Comparison of ENCODE assay signal across 9 cellular contexts in genomic region chr2:85541262-85541661, GRCh38. TPM values are rescaled to one million over a fixed set of nuclear protein-coding genes. Genes with fewer than 3 reads are reported as not detected.
DNase-seq lines count a peak whose midpoint lies in the region; ATAC-seq and TF ChIP-seq lines count a peak whose summit lies in the region.
"Had no signal": no experiment of that assay in that cellular context is flagged by ENCODE, and none has a peak within 500 bp of the region (broad histone marks: within the 10 kb centered on the region; RNA-seq: fewer than 3 reads in every experiment).

No MANE protein-coding gene starts in this region.

- peaks cover 44% of the 10 kb centered on the region for H3K4me1 ChIP-seq in DND-41 (ENCODE audit: insufficient read depth, low read length)
- H3K4me1 ChIP-seq in Panc1 (ENCODE audit: control insufficient read depth, insufficient read depth, low read length) = peaks cover 56% of the 10 kb centered on the region

- no peaks in the 10 kb centered on the region for H3K9me3 Mint-ChIP-seq in progenitor cell of endocrine pancreas (ENCODE audit: low read depth)

- no peak overlapping the region for H3K27ac Mint-ChIP-seq in progenitor cell of endocrine pancreas

- POLR2A ChIA-PET in Panc1 (lab: Charles Lee) = interaction anchor here (0.7 kb wide), 1 partner anchor 111 kb away, joined by 4 read pairs; no protein-coding TSS in a partner anchor

- H3K4me2 ChIP-seq in DND-41 (ENCODE audit: insufficient read depth, low read length) = peak overlapping the region; percentile 75

- no TSS peak for BruUV-seq in Panc1 (replicated peaks; lab: Mats Ljungman, UMichigan)

- H3K36me3 ChIP-seq in DND-41 (ENCODE audit: insufficient read depth, low read length) (peaks cover 70% of the 10 kb centered on the region), Panc1 (ENCODE audit: control insufficient read depth, insufficient read depth, low read length) (peaks cover 41% of the 10 kb centered on the region)

- in situ Hi-C loops in Panc1 (cut with HindIII; ENCODE audit: low pct_unique_long_range_greater_than_20kb, low sequenced_read_pairs) = loop anchor here (25.0 kb wide), 1 partner anchor 129 kb away; the partner anchor contains the start of genes CAPG and SH2D6

- peak overlapping the region; percentile 95 for H3K9ac ChIP-seq in DND-41 (ENCODE audit: low read depth, low read length)

- peaks cover 66% of the 10 kb centered on the region for H3K79me2 ChIP-seq in DND-41 (ENCODE audit: insufficient read depth, low read length)

- peaks cover 40% of the 10 kb centered on the region for H3K4me1 Mint-ChIP-seq in progenitor cell of endocrine pancreas (ENCODE audit: low read depth)

- CTCF ChIA-PET in Panc1 (lab: Charles Lee) = interaction anchor here (0.9 kb wide), 1 partner anchor 69 kb away, joined by 3 read pairs; no protein-coding TSS in a partner anchor

- intact Hi-C loops in Panc1 (cut with micrococcal nuclease; ENCODE audit: unreplicated experiment) = no loop called here

- H3K36me3 Mint-ChIP-seq in progenitor cell of endocrine pancreas (ENCODE audit: insufficient read depth) = peaks cover 33% of the 10 kb centered on the region

- no peak for ATAC-seq in DND-41 (ENCODE audit: insufficient read depth, low read depth)
- ATAC-seq in Panc1 = no peak
- ATAC-seq in GM21723 (IDR thresholded peaks at IDR 0.05; ENCODE audit: unreplicated experiment) = no peak

- no peak overlapping the region for H2AFZ ChIP-seq in DND-41 (ENCODE audit: low read depth, low read length)

- H3K4me3 ChIP-seq in DND-41 (ENCODE audit: low read depth in 1 of 2, low read length in 2 of 2) = peak overlapping the region; percentile 78 to 87; a peak in 3 of 4 replicates
- peak overlapping the region; percentile 99 to 100 for H3K4me3 ChIP-seq in Panc1 (ENCODE audit: low read depth in 2 of 2, low read length in 2 of 2)

- no peaks in the 10 kb centered on the region for H3K27me3 Mint-ChIP-seq in progenitor cell of endocrine pancreas

- H3K27ac ChIP-seq in DND-41 (ENCODE audit: low read length) (peak overlapping the region; percentile 22; the same call in 1 of the 2 replicates), Panc1 (ENCODE audit: low read length) (peak overlapping the region; percentile 100), epithelial cell of prostate (peak overlapping the region; percentile 90)

- DNase-seq in DND-41 = no peak
- no peak for DNase-seq in Panc1 (ENCODE audit: low read depth, low spot score)
- DNase-seq in epithelial cell of prostate (ENCODE audit: low read depth, low spot score) = no peak
- DNase-seq in progenitor cell of endocrine pancreas (ENCODE audit: low spot score, unreplicated experiment) = no peak
- no peak for DNase-seq in DMS53 treated with DMSO at 0.1 percent for 48 hours (lab: John Stamatoyannopoulos, UW; ENCODE audit: unreplicated experiment)
- DNase-seq in H4 (ENCODE audit: low spot score) = no peak
- DNase-seq in activated gamma-delta T cell treated with Interleukin-2 at 50 U/mL for 16 hours = no peak
- DNase-seq: stimulated activated CD4-positive, alpha-beta T cell treated with anti-CD3 and anti-CD28 coated beads, Interleukin-15, amount 100 ng/mL, for 24 hours had no signal

- TF ChIP-seq CTCF in DND-41 (IDR thresholded peaks at IDR 0.05; ENCODE audit: borderline replicate concordance, extremely low read depth, low read length, poor library complexity, severe bottlenecking) (no peak), Panc1 (IDR thresholded peaks at IDR 0.05) (no peak), progenitor cell of endocrine pancreas (IDR thresholded peaks at IDR 0.05; ENCODE audit: unreplicated experiment) (no peak)

- peak overlapping the region; percentile 93 for H3K4me3 Mint-ChIP-seq in progenitor cell of endocrine pancreas (ENCODE audit: low read depth)

- no peaks in the 10 kb centered on the region for H3K27me3 ChIP-seq in DND-41 (ENCODE audit: insufficient read depth, low read length, poor library complexity)
- H3K27me3 ChIP-seq in Panc1 (ENCODE audit: control insufficient read depth, insufficient read depth, low read length) = no peaks in the 10 kb centered on the region

- H3K9me3 ChIP-seq in DND-41 (ENCODE audit: insufficient read depth, low read length, severe bottlenecking) (no peaks in the 10 kb centered on the region), Panc1 (ENCODE audit: control insufficient read depth, insufficient read depth, low read depth, low read length) (no peaks in the 10 kb centered on the region)

- peaks cover 57% of the 10 kb centered on the region for H4K20me1 ChIP-seq in DND-41 (ENCODE audit: insufficient read depth, low read length)

RNA-seq across cellular contexts. Expression of gene MAT2A, which starts 2.3 kb away (rescaled TPM):
- total RNA-seq in Panc1 (2021; ENCODE audit: unreplicated experiment) (547 TPM), progenitor cell of endocrine pancreas (281 and 304 TPM in 2 replicates)
- 391 TPM for polyA plus RNA-seq in Panc1 (2012; ENCODE audit: insufficient read length)
- total RNA-seq in H4 (2014; rRNA removed; shearing (Covaris generic)) = 30.6 and 52.6 TPM in 2 replicates

RNA-seq across cellular contexts. Expression of gene GGCX, which starts 20.0 kb away (rescaled TPM):
- total RNA-seq in Panc1 (2021; ENCODE audit: unreplicated experiment) = 64.1 TPM
- polyA plus RNA-seq in Panc1 (2012; ENCODE audit: insufficient read length) = 44.9 TPM
- 69.2 TPM in 2 replicates for total RNA-seq in progenitor cell of endocrine pancreas
- 36.8 and 44.7 TPM in 2 replicates for total RNA-seq in H4 (2014; rRNA removed; shearing (Covaris generic))

RNA-seq across cellular contexts. Expression of gene VAMP8, which starts 36.1 kb away (rescaled TPM):
- 93.2 TPM for total RNA-seq in Panc1 (2021; ENCODE audit: unreplicated experiment)
- 113 TPM for polyA plus RNA-seq in Panc1 (2012; ENCODE audit: insufficient read length)
- 71.3 and 76.0 TPM in 2 replicates for total RNA-seq in progenitor cell of endocrine pancreas
- 0.43 and 1.3 TPM in 2 replicates for total RNA-seq in H4 (2014; rRNA removed; shearing (Covaris generic))

RNA-seq across cellular contexts. Expression of gene VAMP5, which starts 43.0 kb away (rescaled TPM):
- total RNA-seq in Panc1 (2021; ENCODE audit: unreplicated experiment) (21.3 TPM), progenitor cell of endocrine pancreas (4.2 TPM in 2 replicates)
- polyA plus RNA-seq in Panc1 (2012; ENCODE audit: insufficient read length) = 47.7 TPM
- 0.77 and 1.8 TPM in 2 replicates for total RNA-seq in H4 (2014; rRNA removed; shearing (Covaris generic))

RNA-seq across cellular contexts. Expression of gene RNF181, which starts 54.3 kb away (rescaled TPM):
- 156 TPM for total RNA-seq in Panc1 (2021; ENCODE audit: unreplicated experiment)
- polyA plus RNA-seq in Panc1 (2012; ENCODE audit: insufficient read length) = 365 TPM
- total RNA-seq in progenitor cell of endocrine pancreas = 82.3 and 85.7 TPM in 2 replicates
- total RNA-seq in H4 (2014; rRNA removed; shearing (Covaris generic)) = 286 and 303 TPM in 2 replicates

Comparison
In these comparisons a context has a peak if more than half of its experiments do, and no peak if none do; other contexts are left out.
1. H3K27ac ChIP-seq: peak in every context shown above with its lines; median percentile 100 in Panc1; 90 in epithelial cell of prostate; 22 in DND-41.
2. RNA of gene VAMP8, which starts 36.1 kb away (total RNA-seq): 93.2 TPM in Panc1 (single experiment) and 71.3 to 76.0 TPM in progenitor cell of endocrine pancreas; 0.43 to 1.3 TPM in H4; every median in the first group is over 10 times any median in the second.